ENCODE assay signal across 21 cellular contexts in genomic region chr17:8462564-8462963, GRCh38. TPM values are rescaled to one million over a fixed set of nuclear protein-coding genes. Genes with fewer than 3 reads are reported as not detected.
DNase-seq lines count a peak whose midpoint lies in the region; ATAC-seq and TF ChIP-seq lines count a peak whose summit lies in the region.
"Had no signal": no experiment of that assay in that cellular context is flagged by ENCODE, and none has a peak within 500 bp of the region (broad histone marks: within the 10 kb centered on the region; RNA-seq: fewer than 3 reads in every experiment).

No MANE protein-coding gene starts in this region.

- H3K9me3 ChIP-seq in SK-N-MC (ENCODE audit: low read depth, low read length): no peaks in the 10 kb centered on the region
- no peaks in the 10 kb centered on the region for H3K9me3 ChIP-seq in endodermal cell (ENCODE audit: control insufficient read depth, low read length)

- H3K4me1 ChIP-seq in endodermal cell (ENCODE audit: control insufficient read depth, insufficient read depth, low read length): no peaks in the 10 kb centered on the region

- WGBS in endodermal cell (ENCODE audit: insufficient coverage in 1 of 2, insufficient read length in 1 of 2), 2 experiments: 70 to 100% methylated on average over 1 to 5 of the region's 5 CpGs

- peak; percentile 5 for DNase-seq in COLO668 (lab: John Stamatoyannopoulos, UW; ENCODE audit: unreplicated experiment)
- no peak for DNase-seq in SK-N-MC (ENCODE audit: low read depth, low spot score)
- DNase-seq in endodermal cell: no peak
- peak; percentile 16 for DNase-seq in stimulated activated CD8-positive, alpha-beta memory T cell treated with anti-CD3 and anti-CD28 coated beads, Interleukin-4, amount 100 ng/mL, for 48 hours
- DNase-seq in NCI-H1092 (lab: John Stamatoyannopoulos, UW): no peak
- DNase-seq in T-helper 2 cell: no peak
- DNase-seq: Calu3; CD4-positive, alpha-beta T cell; EL; Kasumi-1; MM.1S; NCI-H1694 treated with DMSO at 0.1 percent for 48 hours; NCI-H2107; NCI-H226; NCI-H524; NCI-H82; RPMI8226; SHP77 treated with DMSO at 0.1 percent for 48 hours had no signal

- no peaks in the 10 kb centered on the region for H3K9me3 Mint-ChIP-seq in endodermal cell
- H3K9me3 Mint-ChIP-seq: CD4-positive, alpha-beta T cell; IgD-negative memory B cell had no signal

- H3K36me3 ChIP-seq in SK-N-MC (ENCODE audit: insufficient read depth, low read length) (peaks cover 46% of the 10 kb centered on the region), endodermal cell (ENCODE audit: control insufficient read depth, insufficient read depth, low read length) (peaks cover 96% of the 10 kb centered on the region)

- peaks cover 7% of the 10 kb centered on the region for H3K4me1 Mint-ChIP-seq in endodermal cell

- peak overlapping the region; percentile 62 for H3K27ac Mint-ChIP-seq in endodermal cell
- H3K27ac Mint-ChIP-seq: CD4-positive, alpha-beta T cell; IgD-negative memory B cell had no signal

- peaks cover 44% of the 10 kb centered on the region for H3K36me3 Mint-ChIP-seq in endodermal cell (ENCODE audit: low read depth)

- H3K27me3 Mint-ChIP-seq in endodermal cell (ENCODE audit: insufficient read depth): no peaks in the 10 kb centered on the region
- H3K27me3 Mint-ChIP-seq: CD4-positive, alpha-beta T cell; IgD-negative memory B cell had no signal

- TF ChIP-seq CTCF in endodermal cell (conservative IDR thresholded peaks at IDR 0.05): no peak

- H3K27me3 ChIP-seq in endodermal cell (ENCODE audit: control insufficient read depth, insufficient read depth, low read length, poor library complexity, severe bottlenecking): no peaks in the 10 kb centered on the region

- no peak overlapping the region for H3K4me3 Mint-ChIP-seq in endodermal cell
- H3K4me3 Mint-ChIP-seq: CD4-positive, alpha-beta T cell; IgD-negative memory B cell had no signal

- no peak for ATAC-seq in HG02610 (IDR thresholded peaks at IDR 0.05; ENCODE audit: unreplicated experiment)
- ATAC-seq: GM12878 had no signal

- no peak overlapping the region for H3K9ac ChIP-seq in SK-N-MC (ENCODE audit: insufficient read length)
- no peak overlapping the region for H3K9ac ChIP-seq in endodermal cell (ENCODE audit: extremely low read depth, low read length, poor library complexity, severe bottlenecking)

- H3K4me3 ChIP-seq in SK-N-MC (no peak overlapping the region), endodermal cell (ENCODE audit: low read length) (no peak overlapping the region)
- H3K4me3 ChIP-seq: GM12878 had no signal

- peak overlapping the region; percentile 8; the same call in 1 of the 2 replicates for H3K27ac ChIP-seq in SK-N-MC
- H3K27ac ChIP-seq in endodermal cell (ENCODE audit: low read depth, low read length): no peak overlapping the region

RNA-seq across cellular contexts. Expression of gene NDEL1, which starts 26.9 kb away (rescaled TPM):
- total RNA-seq in endodermal cell: 10 to 100 TPM; 60.4 to 61.2 TPM
- 26.2 TPM for polyA plus RNA-seq in endodermal cell (2013, experiment 1 of 2)
- polyA plus RNA-seq in endodermal cell (2013, experiment 2 of 2): 26.3 TPM

Comparison
In these comparisons a context has a peak if more than half of its experiments do, and no peak if none do; other contexts are left out.
1. DNase-seq: peak in COLO668 (single experiment) and stimulated activated CD8-positive, alpha-beta memory T cell treated with anti-CD3 and anti-CD28 coated beads, Interleukin-4, amount 100 ng/mL, for 48 hours (single experiment); none in SK-N-MC (single experiment), endodermal cell (single experiment), NCI-H1092 (single experiment) and T-helper 2 cell (0 of 5).